Comparison of ENCODE assay signal across 8 cellular contexts in the genomic region with DNA sequence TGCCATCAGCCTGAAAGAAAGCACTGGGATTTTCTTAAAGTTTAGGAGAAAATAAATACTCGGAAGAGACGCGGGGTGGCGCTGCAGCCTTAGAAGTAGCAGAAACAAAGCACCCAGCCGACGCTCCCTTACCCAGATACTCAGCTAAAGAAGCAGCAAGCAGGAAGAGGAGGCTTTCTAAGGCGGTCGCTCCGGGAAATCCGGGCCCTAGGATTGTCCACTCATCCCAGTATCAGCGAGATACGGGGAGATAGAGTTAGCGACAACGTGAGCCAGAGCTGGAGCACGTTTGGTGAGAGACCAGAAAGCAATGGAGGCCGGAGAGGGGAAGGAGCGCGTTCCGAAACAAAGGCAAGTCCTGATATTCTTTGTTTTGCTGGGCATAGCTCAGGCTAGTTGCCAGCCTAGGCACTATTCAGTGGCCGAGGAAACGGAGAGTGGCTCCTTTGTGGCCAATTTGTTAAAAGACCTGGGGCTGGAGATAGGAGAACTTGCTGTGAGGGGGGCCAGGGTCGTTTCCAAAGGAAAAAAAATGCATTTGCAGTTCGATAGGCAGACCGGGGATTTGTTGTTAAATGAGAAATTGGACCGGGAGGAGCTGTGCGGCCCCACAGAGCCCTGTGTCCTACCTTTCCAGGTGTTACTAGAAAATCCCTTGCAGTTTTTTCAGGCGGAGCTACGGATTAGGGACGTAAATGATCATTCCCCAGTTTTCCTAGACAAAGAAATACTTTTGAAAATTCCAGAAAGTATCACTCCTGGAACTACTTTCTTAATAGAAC. TPM values are rescaled to one million over a fixed set of nuclear protein-coding genes. Genes with fewer than 3 reads are reported as not detected.
DNase-seq lines count a peak whose midpoint lies in the region; ATAC-seq, FAIRE-seq and TF ChIP-seq lines count a peak whose summit lies in the region.

A gene (plus strand): TSS at position 135 of the 782 bp plus-strand sequence. CDS start 176 bp downstream, at position 311.

- ATAC-seq in lower lobe of right lung, result peak; percentile 39 to 46

- no peaks in the 10 kb centered on the region for H3K4me1 ChIP-seq in lower lobe of right lung
- no peaks in the 10 kb centered on the region for H3K4me1 ChIP-seq in CD8-positive, alpha-beta memory T cell (ENCODE audit: insufficient read depth, low read length)

- CTCF ChIA-PET in CD8-positive, alpha-beta memory T cell (lab: Charles Lee), result no interaction called here

- peak within 1 kb of the TSS in 1 of 7 donors; percentile 54 for H3K4me3 Mint-ChIP-seq in CD8-positive, alpha-beta memory T cell

- H3K4me3 ChIP-seq in lower lobe of right lung, result peak within 1 kb of the TSS; percentile 48
- no peak within 1 kb of the TSS for H3K4me3 ChIP-seq in CD8-positive, alpha-beta memory T cell (ENCODE audit: low read length)

- POLR2A ChIA-PET in CD8-positive, alpha-beta memory T cell (lab: Charles Lee), result no interaction called here

- peak within 1 kb of the TSS; percentile 8 for H3K27ac ChIP-seq in lower lobe of right lung
- no peak within 1 kb of the TSS for H3K27ac ChIP-seq in CD8-positive, alpha-beta memory T cell (ENCODE audit: low read depth, low read length)

- peaks cover 10% of the 10 kb centered on the region for H3K27me3 ChIP-seq in lower lobe of right lung (ENCODE audit: low read depth)
- peaks cover 4% of the 10 kb centered on the region for H3K27me3 ChIP-seq in CD8-positive, alpha-beta memory T cell (ENCODE audit: insufficient read depth, low read length, poor library complexity, severe bottlenecking)

- intact Hi-C loops in lower lobe of right lung (cut with DNase I), result no loop called here

- H3K27me3 Mint-ChIP-seq in CD8-positive, alpha-beta memory T cell, result peaks cover 28 to 40% of the 10 kb centered on the region in 2 donors

- peaks cover 0 to 7% (median 0%) of the 10 kb centered on the region in 3 donors for H3K36me3 Mint-ChIP-seq in CD8-positive, alpha-beta memory T cell

- peaks cover 35% of the 10 kb centered on the region for H3K9me3 ChIP-seq in lower lobe of right lung
- no peaks in the 10 kb centered on the region for H3K9me3 ChIP-seq in CD8-positive, alpha-beta memory T cell (ENCODE audit: low read length)

- peaks cover 7 to 34% (median 30%) of the 10 kb centered on the region in 5 donors for H3K9me3 Mint-ChIP-seq in CD8-positive, alpha-beta memory T cell

- FAIRE-seq in H54 (lab: Jason Lieb, UNC), result peak; percentile 91

- DNase-seq in H54 (ENCODE audit: insufficient read length, low spot score) (peak; percentile 56), NCI-H69 (lab: John Stamatoyannopoulos, UW) (peak; percentile 79), cerebellum (ENCODE audit: low spot score) (peak; percentile 9), lower lobe of right lung (no peak), NCI-H345 treated with DMSO at 0.1 percent for 48 hours (lab: John Stamatoyannopoulos, UW; ENCODE audit: unreplicated experiment) (no peak), NCI-H2107 treated with DMSO at 0.1 percent for 48 hours (lab: John Stamatoyannopoulos, UW; ENCODE audit: unreplicated experiment) (no peak), NCI-H187 treated with DMSO at 0.1 percent for 48 hours (lab: John Stamatoyannopoulos, UW) (no peak)
- DNase-seq in CD8-positive, alpha-beta memory T cell, result no peak

- no peak for TF ChIP-seq POLR2A in H54 (IDR thresholded peaks at IDR 0.05; ENCODE audit: low read depth, low read length)

- peak; percentile 36 for TF ChIP-seq CTCF in lower lobe of right lung (IDR thresholded peaks at IDR 0.05)

- no peaks in the 10 kb centered on the region for H3K36me3 ChIP-seq in lower lobe of right lung
- H3K36me3 ChIP-seq in CD8-positive, alpha-beta memory T cell (ENCODE audit: insufficient read depth, low read length), result no peaks in the 10 kb centered on the region

- H3K27ac Mint-ChIP-seq in CD8-positive, alpha-beta memory T cell, result no peak within 1 kb of the TSS

- no peaks in the 10 kb centered on the region for H3K4me1 Mint-ChIP-seq in CD8-positive, alpha-beta memory T cell

RNA-seq across cellular contexts. Expression of the gene that starts here (rescaled TPM):
- total RNA-seq in cerebellum (16.0 TPM), lower lobe of right lung (5.6 TPM)
- total RNA-seq in CD8-positive, alpha-beta memory T cell, result not detected
- polyA plus RNA-seq in CD8-positive, alpha-beta memory T cell, result not detected

Comparison
In these comparisons a context has a peak if more than half of its experiments do, and no peak if none do; other contexts are left out.
1. DNase-seq: peak in H54 (single experiment), NCI-H69 (single experiment) and cerebellum (single experiment); none in lower lobe of right lung (single experiment), NCI-H345 treated with DMSO at 0.1 percent for 48 hours (single experiment), CD8-positive, alpha-beta memory T cell (0 of 5), NCI-H2107 treated with DMSO at 0.1 percent for 48 hours (single experiment) and NCI-H187 treated with DMSO at 0.1 percent for 48 hours (single experiment).